11 cellular contexts compared by ENCODE assay signal in genomic region chr2:111161971-111162370, GRCh38. TPM values are rescaled to one million over a fixed set of nuclear protein-coding genes. Genes with fewer than 3 reads are reported as not detected.
DNase-seq lines count a peak whose midpoint lies in the region; ATAC-seq and TF ChIP-seq lines count a peak whose summit lies in the region.
"Had no signal": no experiment of that assay in that cellular context is flagged by ENCODE, and none has a peak within 500 bp of the region (broad histone marks: within the 10 kb centered on the region; RNA-seq: fewer than 3 reads in every experiment).

No MANE protein-coding gene starts in this region.

- TF ChIP-seq EP300 in gastroesophageal sphincter (IDR thresholded peaks at IDR 0.05), result no peak

- ATAC-seq in gastroesophageal sphincter (peak; percentile 79), psoas muscle (peak; percentile 93 to 95 (median 94))
- ATAC-seq: naive thymus-derived CD4-positive, alpha-beta T cell had no signal

- no peak overlapping the region for H3K4me2 ChIP-seq in Karpas-422 (ENCODE audit: low read depth, low read length, poor library complexity, severe bottlenecking)

- H3K27me3 ChIP-seq in Karpas-422 (ENCODE audit: low read length) (no peaks in the 10 kb centered on the region), gastroesophageal sphincter (no peaks in the 10 kb centered on the region), psoas muscle (ENCODE audit: insufficient read depth in 3 of 3, low read length in 2 of 3) (no peaks in the 10 kb centered on the region)
- H3K27me3 ChIP-seq: cardiac muscle cell had no signal

- H3K4me3 ChIP-seq in Karpas-422 (ENCODE audit: low read length) (no peak overlapping the region), gastroesophageal sphincter (no peak overlapping the region), psoas muscle (no peak overlapping the region)
- H3K4me3 ChIP-seq: cardiac muscle cell had no signal

- 30 to 51% methylated on average over 2 to 8 of the region's 12 CpGs for WGBS in gastroesophageal sphincter (ENCODE audit: low coverage in 1 of 2), 2 donors
- WGBS in psoas muscle, 3 donors, result 19 to 29% (median 22%) methylated on average over 12 of the region's 12 CpGs

- intact Hi-C loops in psoas muscle (cut with DNase I), result no loop called here

- H3K4me1 ChIP-seq in Karpas-422 (ENCODE audit: low read length) (peaks cover 98% of the 10 kb centered on the region), gastroesophageal sphincter (peaks cover 0 to 65% (median 4%) of the 10 kb centered on the region in 3 donors), psoas muscle (peaks cover 50% of the 10 kb centered on the region)

- H3K79me2 ChIP-seq in Karpas-422 (ENCODE audit: low read length), result peaks cover 41% of the 10 kb centered on the region

- no peak overlapping the region for H2AFZ ChIP-seq in Karpas-422 (ENCODE audit: low read length)

- H4K20me1 ChIP-seq in Karpas-422 (ENCODE audit: insufficient read depth, low read depth, low read length), result peaks cover 64% of the 10 kb centered on the region

- peaks cover 79% of the 10 kb centered on the region for H3K36me3 ChIP-seq in Karpas-422 (ENCODE audit: insufficient read depth, low read length)
- H3K36me3 ChIP-seq in gastroesophageal sphincter, result peaks cover 0 to 30% of the 10 kb centered on the region in 2 donors
- H3K36me3 ChIP-seq in psoas muscle (ENCODE audit: insufficient read depth in 1 of 2, low read depth in 1 of 2), result peaks cover 0 to 19% of the 10 kb centered on the region in 2 donors

- TF ChIP-seq CTCF in gastroesophageal sphincter (IDR thresholded peaks at IDR 0.05) (no peak), psoas muscle (IDR thresholded peaks at IDR 0.05) (no peak)

- no peak overlapping the region for H3K9ac ChIP-seq in Karpas-422 (ENCODE audit: low read length)

- TF ChIP-seq POLR2A in gastroesophageal sphincter (IDR thresholded peaks at IDR 0.05), result no peak

- H3K9me3 ChIP-seq in Karpas-422 (ENCODE audit: low read length), result no peaks in the 10 kb centered on the region
- H3K9me3 ChIP-seq in gastroesophageal sphincter, result no peaks in the 10 kb centered on the region
- no peaks in the 10 kb centered on the region for H3K9me3 ChIP-seq in psoas muscle

- peak overlapping the region; percentile 48; the same call in 1 of the 2 replicates for H3K27ac ChIP-seq in Karpas-422 (ENCODE audit: low read length)
- no peak overlapping the region for H3K27ac ChIP-seq in gastroesophageal sphincter
- peak overlapping the region; percentile 73 for H3K27ac ChIP-seq in psoas muscle
- H3K27ac ChIP-seq: cardiac muscle cell had no signal

- DNase-seq in Karpas-422, result no peak
- peak; percentile 63 for DNase-seq in NCI-H69 (lab: John Stamatoyannopoulos, UW)
- peak; percentile 66 to 89 for DNase-seq in psoas muscle
- no peak for DNase-seq in NCI-H1436 treated with DMSO at 0.1 percent for 48 hours (lab: John Stamatoyannopoulos, UW)
- no peak for DNase-seq in activated T-cell treated with anti-CD3 and anti-CD28 coated beads for 4 hours
- no peak for DNase-seq in HK-2 (ENCODE audit: unreplicated experiment)
- DNase-seq in SK-N-DZ (ENCODE audit: low spot score), result no peak
- DNase-seq: activated CD4-positive, alpha-beta T cell treated with anti-CD3 and anti-CD28 coated beads for 4 hours; naive thymus-derived CD4-positive, alpha-beta T cell had no signal

- no peaks in the 10 kb centered on the region for H3K9me2 ChIP-seq in Karpas-422 (replicated peaks; ENCODE audit: insufficient read depth, low read length)

RNA-seq across cellular contexts. Expression of gene BCL2L11, which starts 41.3 kb away (rescaled TPM):
- 29.7 and 51.9 TPM in 2 replicates for total RNA-seq in Karpas-422 (2014; rRNA removed; shearing (Covaris generic); ENCODE audit: low replicate concordance)
- total RNA-seq in gastroesophageal sphincter (100 to 1,000 TPM in 1 of 4 donors, 10 to 100 TPM in 2, 1 to 10 TPM in 1; 8.5 to 120 (median 41.7) TPM), psoas muscle (10 to 100 TPM in 2 of 4 donors, 1 to 10 TPM in 2; 8.2 to 25.4 (median 11.7) TPM)
- polyA plus RNA-seq in psoas muscle, result 1 to 10 TPM; 2.5 to 7.4 (median 4.6) TPM
- 18.6 and 19.4 TPM in 2 replicates for polyA plus RNA-seq in SK-N-DZ (2014; cell fraction: cytosol; rRNA removed)
- 14.6 and 27.2 TPM in 2 replicates for polyA plus RNA-seq in SK-N-DZ (2014; cell fraction: nucleus; rRNA removed)

Comparison
In these comparisons a context has a peak if more than half of its experiments do, and no peak if none do; other contexts are left out.
1. DNase-seq: peak in NCI-H69 (single experiment) and psoas muscle (2 of 2); none in Karpas-422 (single experiment), NCI-H1436 treated with DMSO at 0.1 percent for 48 hours (single experiment), activated T-cell treated with anti-CD3 and anti-CD28 coated beads for 4 hours (single experiment), HK-2 (single experiment) and SK-N-DZ (single experiment).
2. H3K27ac ChIP-seq: peak in Karpas-422 (single experiment) and psoas muscle (single experiment); none in gastroesophageal sphincter (0 of 4).